In genomic region chr2:105576440-105577241, GRCh38 we compare ENCODE assay signal across 8 cellular contexts.
DNase-seq lines count a peak whose midpoint lies in the region; ATAC-seq and TF ChIP-seq lines count a peak whose summit lies in the region.

No MANE protein-coding gene starts in this region.

- TF ChIP-seq CTCF in GM20000 (IDR thresholded peaks at IDR 0.05; ENCODE audit: extremely low read depth, missing control alignments) (peak; percentile 36), sigmoid colon (IDR thresholded peaks at IDR 0.05) (peak; percentile 26 to 61 (median 53)), uterus (IDR thresholded peaks at IDR 0.05) (peak in 2 of 4 experiments; percentile 33 to 55)

- no peaks in the 10 kb centered on the region for H3K9me3 ChIP-seq in CD8-positive, alpha-beta memory T cell (ENCODE audit: low read length)
- H3K9me3 ChIP-seq in sigmoid colon (no peaks in the 10 kb centered on the region), uterus (no peaks in the 10 kb centered on the region)

- 44 to 59% methylated on average over 12 of the region's 12 CpGs for WGBS in sigmoid colon, 2 donors

- H3K27ac Mint-ChIP-seq in CD8-positive, alpha-beta memory T cell, result peak overlapping the region in 7 of 8 donors; percentile 1 to 88 (median 55)
- H3K27ac Mint-ChIP-seq in activated naive CD8-positive, alpha-beta T cell treated with anti-CD3 and anti-CD28 coated beads, Interleukin-2, amount 10 ng/mL, durations not matched to agents 7 days and 5 days, result peak overlapping the region; percentile 58

- no peak overlapping the region for H3K4me3 ChIP-seq in CD8-positive, alpha-beta memory T cell (ENCODE audit: low read length)
- H3K4me3 ChIP-seq in sigmoid colon (no peak overlapping the region), uterus (no peak overlapping the region)

- H3K36me3 ChIP-seq in CD8-positive, alpha-beta memory T cell (ENCODE audit: insufficient read depth, low read length), result no peaks in the 10 kb centered on the region
- H3K36me3 ChIP-seq in sigmoid colon, result no peaks in the 10 kb centered on the region
- H3K36me3 ChIP-seq in uterus, result no peaks in the 10 kb centered on the region

- intact Hi-C loops in left cardiac atrium (cut with DNase I), result loop anchor here (5.0 to 10.0 kb wide), 2 partner anchors 508 to 511 kb away; no protein-coding TSS in a partner anchor
- intact Hi-C loops in sigmoid colon (cut with DNase I), result loop anchor here (2.0 to 5.0 kb wide), 2 partner anchors 168 to 511 kb away; partner anchors contain the start of gene NCK2
- intact Hi-C loops in uterus (cut with DNase I; ENCODE audit: low total_unique reads), result no loop called here

- H3K27me3 ChIP-seq in CD8-positive, alpha-beta memory T cell (ENCODE audit: insufficient read depth, low read length, poor library complexity, severe bottlenecking), result no peaks in the 10 kb centered on the region
- H3K27me3 ChIP-seq in sigmoid colon, result no peaks in the 10 kb centered on the region
- no peaks in the 10 kb centered on the region for H3K27me3 ChIP-seq in uterus

- no peak overlapping the region for H3K4me3 Mint-ChIP-seq in CD8-positive, alpha-beta memory T cell
- H3K4me3 Mint-ChIP-seq in activated naive CD8-positive, alpha-beta T cell treated with anti-CD3 and anti-CD28 coated beads, Interleukin-2, amount 10 ng/mL, durations not matched to agents 7 days and 5 days, result no peak overlapping the region

- ATAC-seq in activated naive CD8-positive, alpha-beta T cell treated with anti-CD3 and anti-CD28 coated beads, Interleukin-2, amount 10 ng/mL, durations not matched to agents 7 days and 5 days (ENCODE audit: low read depth), result peak; percentile 45
- peak; percentile 63 to 64 for ATAC-seq in left cardiac atrium

- H3K27ac ChIP-seq in CD8-positive, alpha-beta memory T cell (ENCODE audit: low read depth, low read length), result no peak overlapping the region
- H3K27ac ChIP-seq in sigmoid colon (peak overlapping the region in 1 of 4 donors; percentile 7), uterus (no peak overlapping the region)

- TF ChIP-seq POLR2A in sigmoid colon (IDR thresholded peaks at IDR 0.05) (no peak), uterus (IDR thresholded peaks at IDR 0.05) (no peak)

- peaks cover 6% of the 10 kb centered on the region for H3K4me1 ChIP-seq in CD8-positive, alpha-beta memory T cell (ENCODE audit: insufficient read depth, low read length)
- H3K4me1 ChIP-seq in sigmoid colon, result peaks cover 0 to 16% (median 7%) of the 10 kb centered on the region in 4 donors
- H3K4me1 ChIP-seq in uterus, result no peaks in the 10 kb centered on the region

- H3K36me3 Mint-ChIP-seq in CD8-positive, alpha-beta memory T cell, result no peaks in the 10 kb centered on the region
- no peaks in the 10 kb centered on the region for H3K36me3 Mint-ChIP-seq in activated naive CD8-positive, alpha-beta T cell treated with anti-CD3 and anti-CD28 coated beads, Interleukin-2, amount 10 ng/mL, durations not matched to agents 7 days and 5 days

- POLR2A ChIA-PET in CD8-positive, alpha-beta memory T cell (lab: Charles Lee), result interaction anchor here (0.9 kb wide), 1 partner anchor 210 kb away, joined by 3 read pairs; no protein-coding TSS in a partner anchor
- POLR2A ChIA-PET in activated naive CD8-positive, alpha-beta T cell treated with anti-CD3 and anti-CD28 coated beads, Interleukin-2, amount 10 ng/mL, durations not matched to agents 7 days and 5 days (lab: Charles Lee), result interaction anchor here (0.9 to 1.2 kb wide), 3 partner anchors 210 to 518 kb away, joined by 3 to 4 read pairs (median 4); no protein-coding TSS in a partner anchor

- peaks cover 7 to 18% (median 13%) of the 10 kb centered on the region in 3 donors for H3K4me1 Mint-ChIP-seq in CD8-positive, alpha-beta memory T cell
- H3K4me1 Mint-ChIP-seq in activated naive CD8-positive, alpha-beta T cell treated with anti-CD3 and anti-CD28 coated beads, Interleukin-2, amount 10 ng/mL, durations not matched to agents 7 days and 5 days, result peaks cover 17% of the 10 kb centered on the region

- H3K27me3 Mint-ChIP-seq in CD8-positive, alpha-beta memory T cell, result peaks cover 1 to 14% of the 10 kb centered on the region in 2 donors
- H3K27me3 Mint-ChIP-seq in activated naive CD8-positive, alpha-beta T cell treated with anti-CD3 and anti-CD28 coated beads, Interleukin-2, amount 10 ng/mL, durations not matched to agents 7 days and 5 days, result peaks cover 2% of the 10 kb centered on the region

- no peak for TF ChIP-seq EP300 in sigmoid colon (IDR thresholded peaks at IDR 0.05)

- CTCF ChIA-PET in CD8-positive, alpha-beta memory T cell (lab: Charles Lee), result interaction anchor here (0.6 to 3.5 kb wide), 36 partner anchors 9 to 533 kb away, joined by 3 to 22 read pairs (median 4); no protein-coding TSS in a partner anchor

- peak in 2 of 5 donors; percentile 32 to 50 for DNase-seq in CD8-positive, alpha-beta memory T cell
- DNase-seq in GM20000 (ENCODE audit: low spot score) (peak; percentile 50), NCI-H345 (lab: John Stamatoyannopoulos, UW) (peak; percentile 53), left cardiac atrium (no peak), sigmoid colon (no peak), uterus (no peak), occipital lobe (lab: John Stamatoyannopoulos, UW) (no peak)
- no peak for DNase-seq in activated naive CD8-positive, alpha-beta T cell treated with anti-CD3 and anti-CD28 coated beads, Interleukin-2, amount 10 ng/mL, durations not matched to agents 7 days and 5 days

- no peaks in the 10 kb centered on the region for H3K9me3 Mint-ChIP-seq in CD8-positive, alpha-beta memory T cell
- H3K9me3 Mint-ChIP-seq in activated naive CD8-positive, alpha-beta T cell treated with anti-CD3 and anti-CD28 coated beads, Interleukin-2, amount 10 ng/mL, durations not matched to agents 7 days and 5 days, result no peaks in the 10 kb centered on the region

Comparison
In these comparisons a context has a peak if more than half of its experiments do, and no peak if none do; other contexts are left out.
1. DNase-seq: peak in GM20000 (single experiment) and NCI-H345 (single experiment); none in activated naive CD8-positive, alpha-beta T cell treated with anti-CD3 and anti-CD28 coated beads, Interleukin-2, amount 10 ng/mL, durations not matched to agents 7 days and 5 days (single experiment), left cardiac atrium (single experiment), sigmoid colon (single experiment), uterus (0 of 2) and occipital lobe (single experiment).